Comparison of ENCODE assay signal across 8 cellular contexts in genomic region chr15:21111861-21112260, GRCh38.
DNase-seq lines count a peak whose midpoint lies in the region; ATAC-seq, FAIRE-seq and TF ChIP-seq lines count a peak whose summit lies in the region.
"Not testable (repeated sequence)": the region's sequence is repeated elsewhere in the genome, so short reads cannot be mapped to it uniquely, and the experiment has no call there.

No MANE protein-coding gene starts in this region.

- DNase-seq in GM12865 (ENCODE audit: low read depth) (peak; percentile 1), T-helper 1 cell (peak in 4 of 5 donors; percentile 0 to 40 (median 20)), coronary artery (ENCODE audit: low spot score) (peak; percentile 80), heart left ventricle (peak; percentile 13 to 83 (median 40)), lower lobe of right lung (peak; percentile 76), psoas muscle (peak; percentile 28 to 70)
- peak; percentile 1 for DNase-seq in activated effector memory CD4-positive, alpha-beta T cell treated with Interleukin-2 at 50 U/mL for 16 hours
- not testable (repeated sequence) for DNase-seq in urothelium cell line (ENCODE audit: low spot score)

- peak; percentile 99 for FAIRE-seq in urothelium cell line (lab: Jason Lieb, UNC)

- intact Hi-C loops in heart left ventricle (cut with DNase I); lower lobe of right lung (cut with DNase I); psoas muscle (cut with DNase I): not testable (repeated sequence)

- not testable (repeated sequence) for H3K36me3 ChIP-seq in heart left ventricle; lower lobe of right lung; psoas muscle (ENCODE audit: insufficient read depth in 1 of 2, low read depth in 1 of 2)

- H3K27ac ChIP-seq in coronary artery, heart left ventricle, lower lobe of right lung, psoas muscle: not testable (repeated sequence)

- H3K4me3 ChIP-seq in GM12865 (ENCODE audit: low read depth, low read length); coronary artery; heart left ventricle; lower lobe of right lung; psoas muscle: not testable (repeated sequence)

- WGBS in heart left ventricle, 4 donors = 62 to 79% (median 68%) methylated on average over 1 to 2 of the region's 2 CpGs
- 71 to 77% (median 73%) methylated on average over 1 of the region's 2 CpGs for WGBS in psoas muscle, 3 donors

- not testable (repeated sequence) for TF ChIP-seq POLR2A in heart left ventricle (IDR thresholded peaks at IDR 0.05)

- not testable (repeated sequence) for H3K4me1 ChIP-seq in heart left ventricle, lower lobe of right lung, psoas muscle

- TF ChIP-seq CTCF in GM12865 (IDR thresholded peaks at IDR 0.05; ENCODE audit: insufficient read depth, low read depth, low read length, missing control alignments); coronary artery (IDR thresholded peaks at IDR 0.05); heart left ventricle (IDR thresholded peaks at IDR 0.05); lower lobe of right lung (IDR thresholded peaks at IDR 0.05); psoas muscle (IDR thresholded peaks at IDR 0.05): not testable (repeated sequence)

- not testable (repeated sequence) for H3K27me3 ChIP-seq in heart left ventricle; lower lobe of right lung (ENCODE audit: low read depth); psoas muscle (ENCODE audit: insufficient read depth in 3 of 3, low read length in 2 of 3)

- not testable (repeated sequence) for ATAC-seq in heart left ventricle, lower lobe of right lung, psoas muscle

- H3K9me3 ChIP-seq in heart left ventricle, lower lobe of right lung, psoas muscle: not testable (repeated sequence)
